ENCODE assay signal across 8 cellular contexts in the genomic region with DNA sequence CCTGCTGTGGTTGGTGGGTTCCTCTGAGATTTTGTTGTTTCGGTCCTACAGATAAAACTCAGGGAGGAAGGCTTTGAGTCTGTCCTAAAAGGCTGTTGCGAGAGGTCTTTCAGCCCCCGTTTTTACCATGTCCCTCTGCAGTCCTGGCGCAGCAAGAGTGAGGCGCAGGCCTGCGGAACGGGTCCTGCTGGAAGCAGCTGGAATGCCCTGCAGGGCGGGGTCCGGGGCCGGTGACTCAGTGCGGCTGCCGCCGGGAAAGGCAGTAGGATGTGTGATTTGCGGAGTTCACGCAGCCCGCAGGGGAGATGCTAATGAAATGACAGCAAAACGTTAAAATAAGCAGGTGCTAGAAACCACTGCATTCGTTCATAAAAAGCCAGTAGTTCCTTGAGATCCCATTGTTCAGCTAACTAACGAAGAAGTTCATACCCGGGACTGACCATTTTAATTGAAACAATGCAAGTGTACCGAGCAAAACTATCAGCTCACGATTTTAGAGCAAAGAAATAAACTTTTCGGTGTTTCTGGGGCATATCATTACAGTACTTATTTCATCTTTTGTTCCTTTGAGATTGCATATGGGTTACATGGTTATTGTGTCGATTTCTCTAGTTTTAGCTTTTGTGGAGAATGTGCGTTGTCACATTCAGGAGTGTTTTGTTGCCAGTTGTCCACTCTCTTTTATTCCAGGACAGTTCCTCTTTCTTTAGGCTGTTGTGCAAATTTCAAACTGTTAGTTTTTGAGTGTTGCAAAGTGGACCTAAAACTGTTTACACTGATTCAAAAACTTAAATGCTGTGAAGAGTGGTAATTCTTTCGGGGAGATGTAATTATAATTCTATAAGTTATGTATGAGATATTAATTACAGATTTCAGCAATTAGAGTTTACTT. TPM values are rescaled to one million over a fixed set of nuclear protein-coding genes. Genes with fewer than 3 reads are reported as not detected.
DNase-seq lines count a peak whose midpoint lies in the region; ATAC-seq and TF ChIP-seq lines count a peak whose summit lies in the region.

No MANE protein-coding gene starts in this region.

- TF ChIP-seq CTCF in omental fat pad (IDR thresholded peaks at IDR 0.05) (no peak), vagina (IDR thresholded peaks at IDR 0.05) (no peak)

- peak; percentile 58; the same call in 1 of the 2 replicates for TF ChIP-seq EP300 in Ishikawa (IDR thresholded peaks at IDR 0.05; ENCODE audit: borderline replicate concordance)

- H3K36me3 ChIP-seq in vagina = no peaks in the 10 kb centered on the region

- H3K27me3 ChIP-seq in vagina = no peaks in the 10 kb centered on the region

- H3K9me3 ChIP-seq in vagina = no peaks in the 10 kb centered on the region

- H3K4me1 ChIP-seq in vagina = peaks cover 29% of the 10 kb centered on the region

- peak; percentile 54 for DNase-seq in DMS79 (lab: John Stamatoyannopoulos, UW)
- DNase-seq in OCI-M1 (lab: John Stamatoyannopoulos, UW) = peak; percentile 68
- peak; percentile 10 for DNase-seq in activated gamma-delta T cell treated with anti-CD3 and anti-CD28 coated beads, Interleukin-2, amount 50 U/mL, for 16 hours (ENCODE audit: low read depth)
- DNase-seq in germinal center (ENCODE audit: low spot score) = peak; percentile 33
- DNase-seq in omental fat pad (ENCODE audit: low spot score) = peak; percentile 48
- no peak for DNase-seq in vagina (ENCODE audit: extremely low spot score in 2 of 2)

- TF ChIP-seq RAD21 in Ishikawa (IDR thresholded peaks at IDR 0.05; ENCODE audit: low read depth) = no peak

- ATAC-seq in GM21737 (IDR thresholded peaks at IDR 0.05; ENCODE audit: unreplicated experiment) (peak; percentile 27), omental fat pad (ENCODE audit: low FRiP score) (peak; percentile 72)

- intact Hi-C loops in vagina (cut with DNase I) = no loop called here

- TF ChIP-seq POLR2A in vagina (IDR thresholded peaks at IDR 0.05) = no peak

- peak overlapping the region; percentile 70 for H3K27ac ChIP-seq in vagina

- peak overlapping the region; percentile 58 to 70 for H3K4me3 ChIP-seq in vagina

TF ChIP-seq in Ishikawa, 13 proteins besides CTCF, POLR2A, EP300 and RAD21:
- TF ChIP-seq CEBPB (IDR thresholded peaks at IDR 0.05) (no peak), ZBTB7A (IDR thresholded peaks at IDR 0.05; ENCODE audit: low read depth) (no peak; the same call in 1 of the 2 replicates), CREB1 (IDR thresholded peaks at IDR 0.05; ENCODE audit: low read depth) (no peak), FOXM1 (IDR thresholded peaks at IDR 0.05; ENCODE audit: borderline replicate concordance, low read depth) (no peak), YY1 (IDR thresholded peaks at IDR 0.05; ENCODE audit: low read depth) (no peak), EGR1 (IDR thresholded peaks at IDR 0.05) (no peak), TEAD4 (IDR thresholded peaks at IDR 0.05) (peak; percentile 90), TCF12 (IDR thresholded peaks at IDR 0.05; ENCODE audit: low read depth) (peak; percentile 73; the same call in 1 of the 2 replicates), NFIC (IDR thresholded peaks at IDR 0.05) (peak; percentile 35)
- TF ChIP-seq, protein P1, sequence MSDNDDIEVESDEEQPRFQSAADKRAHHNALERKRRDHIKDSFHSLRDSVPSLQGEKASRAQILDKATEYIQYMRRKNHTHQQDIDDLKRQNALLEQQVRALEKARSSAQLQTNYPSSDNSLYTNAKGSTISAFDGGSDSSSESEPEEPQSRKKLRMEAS (IDR thresholded peaks at IDR 0.05) = no peak
- TF ChIP-seq, protein P2, sequence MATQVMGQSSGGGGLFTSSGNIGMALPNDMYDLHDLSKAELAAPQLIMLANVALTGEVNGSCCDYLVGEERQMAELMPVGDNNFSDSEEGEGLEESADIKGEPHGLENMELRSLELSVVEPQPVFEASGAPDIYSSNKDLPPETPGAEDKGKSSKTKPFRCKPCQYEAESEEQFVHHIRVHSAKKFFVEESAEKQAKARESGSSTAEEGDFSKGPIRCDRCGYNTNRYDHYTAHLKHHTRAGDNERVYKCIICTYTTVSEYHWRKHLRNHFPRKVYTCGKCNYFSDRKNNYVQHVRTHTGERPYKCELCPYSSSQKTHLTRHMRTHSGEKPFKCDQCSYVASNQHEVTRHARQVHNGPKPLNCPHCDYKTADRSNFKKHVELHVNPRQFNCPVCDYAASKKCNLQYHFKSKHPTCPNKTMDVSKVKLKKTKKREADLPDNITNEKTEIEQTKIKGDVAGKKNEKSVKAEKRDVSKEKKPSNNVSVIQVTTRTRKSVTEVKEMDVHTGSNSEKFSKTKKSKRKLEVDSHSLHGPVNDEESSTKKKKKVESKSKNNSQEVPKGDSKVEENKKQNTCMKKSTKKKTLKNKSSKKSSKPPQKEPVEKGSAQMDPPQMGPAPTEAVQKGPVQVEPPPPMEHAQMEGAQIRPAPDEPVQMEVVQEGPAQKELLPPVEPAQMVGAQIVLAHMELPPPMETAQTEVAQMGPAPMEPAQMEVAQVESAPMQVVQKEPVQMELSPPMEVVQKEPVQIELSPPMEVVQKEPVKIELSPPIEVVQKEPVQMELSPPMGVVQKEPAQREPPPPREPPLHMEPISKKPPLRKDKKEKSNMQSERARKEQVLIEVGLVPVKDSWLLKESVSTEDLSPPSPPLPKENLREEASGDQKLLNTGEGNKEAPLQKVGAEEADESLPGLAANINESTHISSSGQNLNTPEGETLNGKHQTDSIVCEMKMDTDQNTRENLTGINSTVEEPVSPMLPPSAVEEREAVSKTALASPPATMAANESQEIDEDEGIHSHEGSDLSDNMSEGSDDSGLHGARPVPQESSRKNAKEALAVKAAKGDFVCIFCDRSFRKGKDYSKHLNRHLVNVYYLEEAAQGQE (IDR thresholded peaks at IDR 0.05; ENCODE audit: low read depth) = no peak
- TF ChIP-seq, protein P3, sequence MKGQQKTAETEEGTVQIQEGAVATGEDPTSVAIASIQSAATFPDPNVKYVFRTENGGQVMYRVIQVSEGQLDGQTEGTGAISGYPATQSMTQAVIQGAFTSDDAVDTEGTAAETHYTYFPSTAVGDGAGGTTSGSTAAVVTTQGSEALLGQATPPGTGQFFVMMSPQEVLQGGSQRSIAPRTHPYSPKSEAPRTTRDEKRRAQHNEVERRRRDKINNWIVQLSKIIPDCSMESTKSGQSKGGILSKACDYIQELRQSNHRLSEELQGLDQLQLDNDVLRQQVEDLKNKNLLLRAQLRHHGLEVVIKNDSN (IDR thresholded peaks at IDR 0.05) = no peak

RNA-seq across cellular contexts. Expression of a gene that starts 0.8 kb away (rescaled TPM):
- 10 to 100 TPM in 2 of 4 donors, 1 to 10 TPM in 2; 2.7 to 10.2 (median 6.4) TPM for total RNA-seq in omental fat pad
- 18.9 TPM for total RNA-seq in vagina

Comparison
In these comparisons a context has a peak if more than half of its experiments do, and no peak if none do; other contexts are left out.
1. DNase-seq: peak in DMS79 (single experiment), OCI-M1 (single experiment), activated gamma-delta T cell treated with anti-CD3 and anti-CD28 coated beads, Interleukin-2, amount 50 U/mL, for 16 hours (single experiment), germinal center (single experiment) and omental fat pad (single experiment); none in vagina (0 of 2).